In the genomic region with DNA sequence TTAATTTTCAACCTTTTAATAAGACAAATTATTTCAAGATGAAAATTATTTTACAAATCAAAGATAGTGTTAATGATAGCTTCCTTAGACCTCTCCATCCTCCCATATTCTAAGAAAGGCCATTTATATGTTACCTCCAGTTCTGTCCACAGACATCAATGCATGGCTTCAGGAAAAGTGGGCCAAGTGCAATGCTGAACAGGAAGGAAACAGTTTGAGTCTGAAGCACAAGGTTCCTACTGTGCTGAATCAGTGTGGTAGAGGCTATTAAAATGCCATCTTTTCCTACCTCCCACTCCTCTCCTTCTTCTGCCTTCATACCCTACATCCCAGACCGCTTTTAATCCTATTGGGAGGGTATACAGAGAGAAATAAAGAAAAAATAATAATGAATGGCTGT, we compare ENCODE assay signal across 9 cellular contexts.
DNase-seq lines count a peak whose midpoint lies in the region; ATAC-seq and TF ChIP-seq lines count a peak whose summit lies in the region.
"Had no signal": no experiment of that assay in that cellular context is flagged by ENCODE, and none has a peak within 500 bp of the region (broad histone marks: within the 10 kb centered on the region; RNA-seq: fewer than 3 reads in every experiment).

No MANE protein-coding gene starts in this region.

- no peak for DNase-seq in brain microvascular endothelial cell
- no peak for DNase-seq in natural killer cell
- DNase-seq in stimulated activated CD4-positive, alpha-beta T cell treated with anti-CD3 and anti-CD28 coated beads, Interleukin-4, amount 100 ng/mL, for 1 hour: no peak
- no peak for DNase-seq in putamen (ENCODE audit: low spot score)
- DNase-seq: NCI-H748 treated with DMSO at 0.1 percent for 48 hours had no signal

- in situ Hi-C loops in brain microvascular endothelial cell (cut with HindIII; ENCODE audit: low pct_ligation_motif_present, low sequenced_read_pairs): no loop called here

- peaks cover 41 to 51% of the 10 kb centered on the region in 2 donors for H3K4me1 Mint-ChIP-seq in natural killer cell

- H3K4me3 Mint-ChIP-seq in natural killer cell: peak overlapping the region; percentile 81

- H3K27me3 Mint-ChIP-seq in natural killer cell (ENCODE audit: low read depth in 2 of 2): no peaks in the 10 kb centered on the region

- intact Hi-C loops in natural killer cell (cut with micrococcal nuclease): loop anchor here (2.0 to 10.0 kb wide), 5 partner anchors 13 to 337 kb away; partner anchors contain the start of gene PIGC

- no peak for TF ChIP-seq CTCF in KMS-11 (conservative IDR thresholded peaks at IDR 0.05; ENCODE audit: low read depth, low read length)
- TF ChIP-seq CTCF in brain microvascular endothelial cell (IDR thresholded peaks at IDR 0.05; ENCODE audit: low read depth, low read length, missing control alignments): no peak
- no peak for TF ChIP-seq CTCF in natural killer cell (IDR thresholded peaks at IDR 0.05)

- H3K4me1 ChIP-seq in BLaER1 (peaks cover 49% of the 10 kb centered on the region), KMS-11 (ENCODE audit: low read depth, poor library complexity, severe bottlenecking) (peaks cover 63% of the 10 kb centered on the region)

- H3K27ac ChIP-seq in BLaER1 (peak overlapping the region; percentile 77), KMS-11 (peak overlapping the region; percentile 75), brain microvascular endothelial cell (peak overlapping the region; percentile 94)

- no peaks in the 10 kb centered on the region for H3K36me3 Mint-ChIP-seq in natural killer cell

- peak overlapping the region; percentile 89 to 90 for H3K27ac Mint-ChIP-seq in natural killer cell

- H3K9ac ChIP-seq in BLaER1 (no peak overlapping the region; the same call in 1 of the 2 replicates), KMS-11 (peak overlapping the region; percentile 42; the same call in 1 of the 2 replicates)

- H3K9me3 Mint-ChIP-seq in natural killer cell: no peaks in the 10 kb centered on the region

- H3K36me3 ChIP-seq in BLaER1: no peaks in the 10 kb centered on the region
- no peaks in the 10 kb centered on the region for H3K36me3 ChIP-seq in KMS-11 (ENCODE audit: insufficient read depth)
- H3K36me3 ChIP-seq in brain microvascular endothelial cell (replicated peaks): no peaks in the 10 kb centered on the region

- no peak overlapping the region for H3K4me3 ChIP-seq in BLaER1
- no peak overlapping the region for H3K4me3 ChIP-seq in KMS-11 (IDR thresholded peaks at IDR 0.05; ENCODE audit: insufficient read depth, low read depth, low read length)
- no peak overlapping the region for H3K4me3 ChIP-seq in brain microvascular endothelial cell (ENCODE audit: low read depth, low read length)

- ATAC-seq in natural killer cell (peak; percentile 5 to 27 (median 6)), GM21576 (IDR thresholded peaks at IDR 0.05; ENCODE audit: unreplicated experiment) (no peak), HG03439 (IDR thresholded peaks at IDR 0.05; ENCODE audit: unreplicated experiment) (no peak)

- H2AFZ ChIP-seq in KMS-11 (ENCODE audit: low read depth): peak overlapping the region; percentile 53

- H3K4me2 ChIP-seq in BLaER1: peak overlapping the region; percentile 77
- peak overlapping the region; percentile 90 for H3K4me2 ChIP-seq in KMS-11

- H4K20me1 ChIP-seq in BLaER1 (no peaks in the 10 kb centered on the region), KMS-11 (ENCODE audit: insufficient read depth) (no peaks in the 10 kb centered on the region)

- H3K79me2 ChIP-seq in KMS-11 (ENCODE audit: insufficient read depth, low read depth): no peaks in the 10 kb centered on the region

- no peaks in the 10 kb centered on the region for H3K9me3 ChIP-seq in BLaER1

- H3K27me3 ChIP-seq in BLaER1 (no peaks in the 10 kb centered on the region), KMS-11 (ENCODE audit: insufficient read depth, low read depth) (no peaks in the 10 kb centered on the region), brain microvascular endothelial cell (replicated peaks) (no peaks in the 10 kb centered on the region)

Comparison
In these comparisons a context has a peak if more than half of its experiments do, and no peak if none do; other contexts are left out.
1. ATAC-seq: peak in natural killer cell (3 of 3); none in GM21576 (single experiment) and HG03439 (single experiment).
2. Peak in every context shown above with its lines, with median percentiles within 50 percentile points of each other: H3K27ac ChIP-seq.